Comparison of ENCODE assay signal across 7 cellular contexts in the genomic region with DNA sequence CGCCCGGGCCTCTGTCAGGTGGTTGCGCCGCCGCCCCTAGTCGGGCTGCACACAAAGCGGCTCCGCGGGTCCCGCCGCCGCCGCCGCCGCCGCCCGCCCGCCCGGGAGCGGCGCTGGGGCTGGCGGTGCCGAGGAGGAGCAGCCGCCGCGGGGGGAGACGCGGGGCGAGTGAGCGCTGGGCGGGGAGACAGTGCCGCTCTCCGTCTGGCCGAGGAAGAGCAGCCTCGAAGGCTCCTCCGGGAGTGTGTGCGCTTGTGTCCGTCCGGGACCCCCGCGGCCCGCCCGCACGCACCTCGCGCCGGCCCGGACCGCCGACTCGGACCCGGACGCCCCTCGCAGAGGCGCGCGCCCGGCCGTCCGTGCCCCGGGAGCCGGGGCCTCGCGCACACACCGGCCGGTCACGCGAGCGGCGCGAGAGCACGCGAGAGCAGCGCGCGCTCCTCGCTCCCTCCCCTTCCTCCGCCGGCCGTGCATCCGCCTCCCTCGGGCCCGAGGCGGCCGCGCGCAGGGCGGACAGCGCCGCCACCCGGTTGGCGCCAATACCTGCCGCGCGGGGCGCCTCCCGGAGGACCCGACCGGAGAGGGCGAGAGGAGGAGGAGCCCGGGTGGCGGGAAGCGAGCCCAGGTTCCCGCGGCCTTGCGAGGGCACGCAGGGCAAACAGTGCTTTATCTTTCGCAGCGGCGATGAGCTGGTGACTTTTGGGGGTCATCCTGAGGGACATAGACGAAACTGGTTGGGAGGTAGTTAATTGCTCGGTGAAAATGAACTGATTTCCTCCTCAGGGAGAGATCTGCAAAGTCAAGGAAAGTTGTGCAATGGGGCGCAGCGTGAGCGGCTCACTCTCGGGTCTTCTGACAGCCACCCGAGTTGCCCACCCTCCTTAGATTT. TPM values are rescaled to one million over a fixed set of nuclear protein-coding genes. Genes with fewer than 3 reads are reported as not detected.
DNase-seq lines count a peak whose midpoint lies in the region; ATAC-seq, FAIRE-seq and TF ChIP-seq lines count a peak whose summit lies in the region.

A gene with protein sequence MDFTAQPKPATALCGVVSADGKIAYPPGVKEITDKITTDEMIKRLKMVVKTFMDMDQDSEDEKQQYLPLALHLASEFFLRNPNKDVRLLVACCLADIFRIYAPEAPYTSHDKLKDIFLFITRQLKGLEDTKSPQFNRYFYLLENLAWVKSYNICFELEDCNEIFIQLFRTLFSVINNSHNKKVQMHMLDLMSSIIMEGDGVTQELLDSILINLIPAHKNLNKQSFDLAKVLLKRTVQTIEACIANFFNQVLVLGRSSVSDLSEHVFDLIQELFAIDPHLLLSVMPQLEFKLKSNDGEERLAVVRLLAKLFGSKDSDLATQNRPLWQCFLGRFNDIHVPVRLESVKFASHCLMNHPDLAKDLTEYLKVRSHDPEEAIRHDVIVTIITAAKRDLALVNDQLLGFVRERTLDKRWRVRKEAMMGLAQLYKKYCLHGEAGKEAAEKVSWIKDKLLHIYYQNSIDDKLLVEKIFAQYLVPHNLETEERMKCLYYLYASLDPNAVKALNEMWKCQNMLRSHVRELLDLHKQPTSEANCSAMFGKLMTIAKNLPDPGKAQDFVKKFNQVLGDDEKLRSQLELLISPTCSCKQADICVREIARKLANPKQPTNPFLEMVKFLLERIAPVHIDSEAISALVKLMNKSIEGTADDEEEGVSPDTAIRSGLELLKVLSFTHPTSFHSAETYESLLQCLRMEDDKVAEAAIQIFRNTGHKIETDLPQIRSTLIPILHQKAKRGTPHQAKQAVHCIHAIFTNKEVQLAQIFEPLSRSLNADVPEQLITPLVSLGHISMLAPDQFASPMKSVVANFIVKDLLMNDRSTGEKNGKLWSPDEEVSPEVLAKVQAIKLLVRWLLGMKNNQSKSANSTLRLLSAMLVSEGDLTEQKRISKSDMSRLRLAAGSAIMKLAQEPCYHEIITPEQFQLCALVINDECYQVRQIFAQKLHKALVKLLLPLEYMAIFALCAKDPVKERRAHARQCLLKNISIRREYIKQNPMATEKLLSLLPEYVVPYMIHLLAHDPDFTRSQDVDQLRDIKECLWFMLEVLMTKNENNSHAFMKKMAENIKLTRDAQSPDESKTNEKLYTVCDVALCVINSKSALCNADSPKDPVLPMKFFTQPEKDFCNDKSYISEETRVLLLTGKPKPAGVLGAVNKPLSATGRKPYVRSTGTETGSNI (N-terminal part only) (minus strand): TSS at position 423 of the 889 bp plus-strand sequence. CDS start 1,334 bp downstream, outside the sequence.

- peaks cover 11% of the 10 kb centered on the region for H3K36me3 ChIP-seq in astrocyte (ENCODE audit: insufficient read depth, low read length)

- H3K27me3 ChIP-seq in astrocyte (ENCODE audit: insufficient read depth, low read length): no peaks in the 10 kb centered on the region

- peaks cover 15% of the 10 kb centered on the region for H3K4me1 ChIP-seq in astrocyte (ENCODE audit: insufficient read depth, low read length)

- peak; percentile 51 for TF ChIP-seq CTCF in astrocyte (IDR thresholded peaks at IDR 0.05; ENCODE audit: insufficient read depth, low read depth, low read length)

- peak; percentile 55 for DNase-seq in NCI-H187 treated with DMSO at 0.1 percent for 48 hours (lab: John Stamatoyannopoulos, UW)
- peak; percentile 91 for DNase-seq in T-helper 2 cell treated with Interferon-gamma antibody and Interleukin-4, amounts not matched to agents 5 μg/mL and 100 μg/mL, for 36 hours (ENCODE audit: low spot score)
- peak; percentile 65 for DNase-seq in astrocyte (ENCODE audit: low read depth)
- peak; percentile 96 for DNase-seq in hepatic stellate cell (ENCODE audit: low spot score)
- DNase-seq in retina: peak; percentile 95

- H3K4me1 Mint-ChIP-seq in T-helper 2 cell treated with Interferon-gamma antibody and Interleukin-4, amounts not matched to agents 5 μg/mL and 100 μg/mL, for 36 hours (ENCODE audit: low read depth): peaks cover 24% of the 10 kb centered on the region
- H3K4me1 Mint-ChIP-seq in astrocyte (ENCODE audit: low read depth, unreplicated experiment): peaks cover 10% of the 10 kb centered on the region

- FAIRE-seq in astrocyte (lab: Jason Lieb, UNC): no peak

- peaks cover 25% of the 10 kb centered on the region for H3K36me3 Mint-ChIP-seq in T-helper 2 cell treated with Interferon-gamma antibody and Interleukin-4, amounts not matched to agents 5 μg/mL and 100 μg/mL, for 36 hours (ENCODE audit: low read depth)
- peaks cover 7% of the 10 kb centered on the region for H3K36me3 Mint-ChIP-seq in astrocyte (ENCODE audit: low read depth, unreplicated experiment)

- H3K9me3 Mint-ChIP-seq in T-helper 2 cell treated with Interferon-gamma antibody and Interleukin-4, amounts not matched to agents 5 μg/mL and 100 μg/mL, for 36 hours: no peaks in the 10 kb centered on the region
- H3K9me3 Mint-ChIP-seq in astrocyte (ENCODE audit: unreplicated experiment): no peaks in the 10 kb centered on the region

- H3K27me3 Mint-ChIP-seq in T-helper 2 cell treated with Interferon-gamma antibody and Interleukin-4, amounts not matched to agents 5 μg/mL and 100 μg/mL, for 36 hours (ENCODE audit: low read depth): no peaks in the 10 kb centered on the region
- H3K27me3 Mint-ChIP-seq in astrocyte (ENCODE audit: low read depth, unreplicated experiment): no peaks in the 10 kb centered on the region

- H3K4me3 Mint-ChIP-seq in T-helper 2 cell treated with Interferon-gamma antibody and Interleukin-4, amounts not matched to agents 5 μg/mL and 100 μg/mL, for 36 hours: peak within 1 kb of the TSS; percentile 94
- H3K4me3 Mint-ChIP-seq in astrocyte (ENCODE audit: unreplicated experiment): peak within 1 kb of the TSS; percentile 92

- no peaks in the 10 kb centered on the region for H3K9me3 ChIP-seq in astrocyte (ENCODE audit: insufficient read depth, low read depth, low read length)

- H3K9ac ChIP-seq in astrocyte (ENCODE audit: low read length): peak within 1 kb of the TSS; percentile 96

- peak within 1 kb of the TSS; percentile 85 for H3K27ac ChIP-seq in astrocyte (ENCODE audit: low read depth, low read length)

- peaks cover 45% of the 10 kb centered on the region for H3K79me2 ChIP-seq in astrocyte (ENCODE audit: insufficient read depth, low read length)

- H4K20me1 ChIP-seq in astrocyte (ENCODE audit: insufficient read depth, low read length): peaks cover 25% of the 10 kb centered on the region

- ATAC-seq in GM18502 (IDR thresholded peaks at IDR 0.05; ENCODE audit: poor library complexity, unreplicated experiment) (peak; percentile 76), HG02970 (IDR thresholded peaks at IDR 0.05; ENCODE audit: low FRiP score, unreplicated experiment) (peak; percentile 72)

- H3K27ac Mint-ChIP-seq in T-helper 2 cell treated with Interferon-gamma antibody and Interleukin-4, amounts not matched to agents 5 μg/mL and 100 μg/mL, for 36 hours: peak within 1 kb of the TSS; percentile 90
- peak within 1 kb of the TSS; percentile 86 for H3K27ac Mint-ChIP-seq in astrocyte (ENCODE audit: unreplicated experiment)

- peak within 1 kb of the TSS; percentile 99 for H2AFZ ChIP-seq in astrocyte (ENCODE audit: low read depth, low read length)

- peak within 1 kb of the TSS; percentile 89 for H3K4me2 ChIP-seq in astrocyte (ENCODE audit: low read length)

- peak within 1 kb of the TSS; percentile 77 for H3K4me3 ChIP-seq in astrocyte (ENCODE audit: insufficient read depth, low read depth, low read length)

RNA-seq across cellular contexts. Expression of the gene that starts here (rescaled TPM):
- 49.5 and 55.9 TPM in 2 replicates for total RNA-seq in astrocyte

Comparison
In these comparisons a context has a peak if more than half of its experiments do, and no peak if none do; other contexts are left out.
1. Peak in every context shown above with its lines: DNase-seq, ATAC-seq, H3K4me3 ChIP-seq and H3K27ac ChIP-seq.